ENCODE assay signal across 8 cellular contexts in genomic region chr14:89186850-89187376, GRCh38.
DNase-seq lines count a peak whose midpoint lies in the region; ATAC-seq, FAIRE-seq and TF ChIP-seq lines count a peak whose summit lies in the region.

No MANE protein-coding gene starts in this region.

- 0 out of 2 replicates have a peak overlapping the region, but pooled peaks have one; percentile 13 for H3K27ac ChIP-seq in H1 (ENCODE audit: low read depth, low read length)
- no peak overlapping the region for H3K27ac ChIP-seq in pancreas

- H3K4ac ChIP-seq in H1 (replicated peaks; ENCODE audit: insufficient read length, low read depth, low read length): no peak overlapping the region

- no peak overlapping the region for H2BK15ac ChIP-seq in H1 (ENCODE audit: low read length)

- no peak overlapping the region for H2AFZ ChIP-seq in H1 (ENCODE audit: low read length)

- peak; percentile 45 for DNase-seq in KBM-7
- DNase-seq in H1 (ENCODE audit: low read depth in 1 of 2, low spot score in 2 of 2): no peak
- DNase-seq in pancreas: peak in 4 of 6 donors; percentile 37 to 48 (median 40)
- DNase-seq in kidney glomerular epithelial cell (lab: John Stamatoyannopoulos, UW): no peak
- no peak for DNase-seq in SK-N-DZ (ENCODE audit: low spot score)
- no peak for DNase-seq in HTR-8/SVneo (ENCODE audit: insufficient read length, low spot score)
- no peak for DNase-seq in RCC 7860 (ENCODE audit: low spot score)

- H3K4me1 ChIP-seq in H1 (replicated peaks in 1 of 4; ENCODE audit: control insufficient read depth in 3 of 4, insufficient read depth in 4 of 4, low read length in 3 of 4) (peaks cover 0 to 10% (median 4%) of the 10 kb centered on the region in 4 experiments; a peak in 4 of 7 replicates), pancreas (peaks cover 0 to 3% (median 0%) of the 10 kb centered on the region in 3 donors)

- H3K4me3 ChIP-seq in H1 (ENCODE audit: extremely low read depth in 1 of 4, insufficient read depth in 2 of 4, low read depth in 3 of 4, low read length in 4 of 4) (no peak overlapping the region), pancreas (no peak overlapping the region)

- peaks cover 9% of the 10 kb centered on the region; the same call in 1 of the 2 replicates for H3K79me1 ChIP-seq in H1 (ENCODE audit: low read depth, low read length)

- no peaks in the 10 kb centered on the region for H3K23me2 ChIP-seq in H1 (ENCODE audit: low read depth, low read length)

- H3K56ac ChIP-seq in H1 (replicated peaks; ENCODE audit: insufficient read length, low read depth, low read length): no peak overlapping the region

- no peak overlapping the region for H4K5ac ChIP-seq in H1 (ENCODE audit: insufficient read length, low read depth, low read length)

- no peak for TF ChIP-seq POLR2A in H1 (IDR thresholded peaks at IDR 0.05; ENCODE audit: control extremely low read depth in 1 of 2, low read depth in 2 of 2, low read length in 2 of 2)

- in situ Hi-C loops in KBM-7 (cut with MboI; ENCODE audit: low pct_unique_long_range_greater_than_20kb, low sequenced_read_pairs): no loop called here

- H2BK120ac ChIP-seq in H1 (replicated peaks; ENCODE audit: low read depth, low read length): no peak overlapping the region

- H4K8ac ChIP-seq in H1 (ENCODE audit: extremely low read depth, insufficient read depth, low read length): no peak overlapping the region; the same call in none of the 2 replicates

- no peak overlapping the region for H2BK20ac ChIP-seq in H1 (ENCODE audit: low read length)

- H3K23ac ChIP-seq in H1 (ENCODE audit: insufficient read length): no peak overlapping the region

- no peak for TF ChIP-seq RAD21 in H1 (IDR thresholded peaks at IDR 0.05 in 1 of 2, conservative IDR thresholded peaks at IDR 0.05 in 1 of 2; ENCODE audit: low read depth in 2 of 2, low read length in 2 of 2)

- H3K18ac ChIP-seq in H1 (ENCODE audit: extremely low read depth, low read length): no peak overlapping the region

- no peak for TF ChIP-seq CTCF in H1 (IDR thresholded peaks at IDR 0.05; ENCODE audit: control extremely low read depth in 1 of 3, insufficient read depth in 1 of 3, low read depth in 1 of 3, low read length in 3 of 3)
- no peak for TF ChIP-seq CTCF in pancreas (IDR thresholded peaks at IDR 0.05)

- no peak overlapping the region for H2AK5ac ChIP-seq in H1 (ENCODE audit: low read depth, low read length)

- FAIRE-seq in H1 (lab: Jason Lieb, UNC) (no peak), pancreas (lab: Jason Lieb, UNC) (no peak), HTR-8/SVneo (lab: Jason Lieb, UNC) (no peak), RCC 7860 (lab: Jason Lieb, UNC) (no peak)

- no peak overlapping the region for H3K4me2 ChIP-seq in H1 (ENCODE audit: insufficient read depth in 1 of 2, low read depth in 2 of 2, low read length in 2 of 2)

- H4K91ac ChIP-seq in H1 (replicated peaks; ENCODE audit: insufficient read length, low read length): no peak overlapping the region

- H2BK12ac ChIP-seq in H1 (ENCODE audit: low read depth, low read length): no peak overlapping the region

- peaks cover 0 to 9% of the 10 kb centered on the region in 2 experiments; a peak in 1 of 4 replicates for H3K79me2 ChIP-seq in H1 (ENCODE audit: control insufficient read depth in 1 of 2, insufficient read depth in 2 of 2, low read length in 2 of 2)

- H4K20me1 ChIP-seq in H1 (replicated peaks in 1 of 2; ENCODE audit: control insufficient read depth in 1 of 2, insufficient read depth in 2 of 2, low read length in 2 of 2): peaks cover 3 to 6% of the 10 kb centered on the region in 2 experiments

- no peaks in the 10 kb centered on the region for H3K9me3 ChIP-seq in H1 (ENCODE audit: insufficient read depth in 2 of 2, low read depth in 1 of 2, low read length in 1 of 2)
- H3K9me3 ChIP-seq in pancreas: no peaks in the 10 kb centered on the region

- H3K9ac ChIP-seq in H1 (replicated peaks in 1 of 4; ENCODE audit: extremely low read depth in 1 of 4, low read depth in 3 of 4, low read length in 3 of 4): no peak overlapping the region

- H3K14ac ChIP-seq in H1 (ENCODE audit: insufficient read length): no peak overlapping the region

- WGBS in H1 (ENCODE audit: extremely low coverage in 1 of 2, insufficient coverage in 1 of 2, insufficient read length in 1 of 2, insufficient replicate concordance in 2 of 2, low coverage in 1 of 2, low lambda C conversion rate in 2 of 2, missing lambda C conversion rate in 1 of 2), 2 experiments: 94% methylated on average over 7 of the region's 7 CpGs; no CpG with 5 or more reads in 1 of the 2 experiments
- WGBS in pancreas, 2 donors: 78 to 88% methylated on average over 7 of the region's 7 CpGs

- ATAC-seq in GM21423 (IDR thresholded peaks at IDR 0.05; ENCODE audit: unreplicated experiment) (peak; percentile 50), pancreas (peak; percentile 48 to 82 (median 68))

- CTCF ChIA-PET in H1 (lab: Charles Lee; ENCODE audit: partially characterized antibody): interaction anchor here (1.0 to 2.8 kb wide), 5 partner anchors 10 to 103 kb away, joined by 3 to 12 read pairs (median 3); no protein-coding TSS in a partner anchor

- H3K27me3 ChIP-seq in H1 (replicated peaks in 1 of 4; ENCODE audit: control insufficient read depth in 3 of 4, extremely low read depth in 1 of 4, insufficient read depth in 3 of 4, low read length in 3 of 4) (no peaks in the 10 kb centered on the region), pancreas (no peaks in the 10 kb centered on the region)

- H3K36me3 ChIP-seq in H1 (ENCODE audit: control insufficient read depth in 2 of 4, insufficient read depth in 4 of 4, low read length in 3 of 4): peaks cover 0 to 25% (median 9%) of the 10 kb centered on the region in 4 experiments; a peak in 3 of 8 replicates
- no peaks in the 10 kb centered on the region for H3K36me3 ChIP-seq in pancreas

- TF ChIP-seq EP300 in H1 (IDR thresholded peaks at IDR 0.05; ENCODE audit: borderline replicate concordance in 1 of 2, low read depth in 2 of 2, low read length in 2 of 2): no peak

- intact Hi-C loops in pancreas (cut with DNase I): no loop called here

- 0 out of 2 replicates have a peak overlapping the region, but pooled peaks have one; percentile 9 for H2BK5ac ChIP-seq in H1 (ENCODE audit: low read depth, low read length)

- POLR2A ChIA-PET in H1 (lab: Charles Lee; ENCODE audit: partially characterized antibody): no interaction called here

TF ChIP-seq in H1, 55 proteins besides CTCF, POLR2A, EP300 and RAD21:
- TF ChIP-seq CBX5 (IDR thresholded peaks at IDR 0.05; ENCODE audit: low read depth, low read length) (no peak), TEAD4 (IDR thresholded peaks at IDR 0.05; ENCODE audit: low read depth, low read length) (no peak), RBBP5 (IDR thresholded peaks at IDR 0.05; ENCODE audit: borderline replicate concordance, low read depth, low read length) (no peak)

Comparison
In these comparisons a context has a peak if more than half of its experiments do, and no peak if none do; other contexts are left out.
1. DNase-seq: peak in KBM-7 (single experiment) and pancreas (4 of 6); none in H1 (0 of 2), kidney glomerular epithelial cell (single experiment), SK-N-DZ (single experiment), HTR-8/SVneo (single experiment) and RCC 7860 (single experiment).